In the genomic region with DNA sequence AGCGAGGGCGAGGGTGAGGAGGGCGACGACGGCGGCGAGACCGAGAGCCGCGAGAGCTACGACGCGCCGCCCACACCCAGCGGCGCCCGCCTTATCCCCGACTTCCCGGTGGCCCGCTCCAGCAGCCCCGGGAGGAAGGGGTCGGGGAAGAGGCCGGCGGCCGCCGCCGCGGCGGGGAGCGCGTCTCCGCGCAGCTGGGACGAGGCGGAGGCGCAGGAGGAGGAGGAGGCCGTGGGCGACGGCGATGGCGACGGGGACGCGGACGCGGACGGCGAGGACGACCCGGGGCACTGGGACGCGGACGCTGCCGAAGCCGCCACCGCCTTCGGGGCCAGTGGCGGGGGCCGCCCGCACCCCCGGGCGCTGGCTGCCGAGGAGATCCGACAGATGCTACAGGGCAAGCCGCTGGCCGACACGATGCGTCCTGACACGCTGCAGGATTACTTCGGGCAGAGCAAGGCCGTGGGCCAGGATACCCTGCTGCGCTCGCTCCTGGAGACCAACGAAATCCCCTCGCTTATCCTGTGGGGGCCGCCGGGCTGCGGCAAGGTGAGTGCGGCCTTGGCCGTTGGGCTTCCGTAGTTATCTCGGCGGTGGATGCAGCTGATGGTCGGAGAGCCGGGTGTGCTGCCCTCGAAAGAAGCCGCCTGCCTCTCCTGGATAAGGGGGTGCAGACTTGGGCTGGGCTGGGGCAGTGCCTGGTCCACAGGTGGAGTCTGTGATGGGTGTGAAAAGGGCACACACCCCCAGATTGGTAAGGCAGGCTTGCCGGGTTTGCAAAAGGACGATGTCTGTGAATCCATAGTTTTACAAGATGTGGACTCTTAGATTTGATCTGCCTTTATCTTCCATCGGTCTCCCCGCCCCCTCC, we compare ENCODE assay signal across 8 cellular contexts. TPM values are rescaled to one million over a fixed set of nuclear protein-coding genes. Genes with fewer than 3 reads are reported as not detected.
DNase-seq lines count a peak whose midpoint lies in the region; ATAC-seq and TF ChIP-seq lines count a peak whose summit lies in the region.

No MANE protein-coding gene starts in this region.

- no peaks in the 10 kb centered on the region for H3K27me3 ChIP-seq in sigmoid colon

- POLR2A ChIA-PET in activated naive CD8-positive, alpha-beta T cell treated with anti-CD3 and anti-CD28 coated beads, Interleukin-2, amount 10 ng/mL, durations not matched to agents 7 days and 5 days (lab: Charles Lee): interaction anchor here (0.7 to 5.1 kb wide), 11 partner anchors 9 to 533 kb away, joined by 3 to 27 read pairs (median 6); a partner anchor contains a TSS

- peak overlapping the region; percentile 94 for H3K4me3 Mint-ChIP-seq in activated naive CD8-positive, alpha-beta T cell treated with anti-CD3 and anti-CD28 coated beads, Interleukin-2, amount 10 ng/mL, durations not matched to agents 7 days and 5 days

- H3K4me1 Mint-ChIP-seq in activated naive CD8-positive, alpha-beta T cell treated with anti-CD3 and anti-CD28 coated beads, Interleukin-2, amount 10 ng/mL, durations not matched to agents 7 days and 5 days: peaks cover 40% of the 10 kb centered on the region

- H3K36me3 ChIP-seq in sigmoid colon: peaks cover 0 to 7% (median 2%) of the 10 kb centered on the region in 4 donors

- H3K27me3 Mint-ChIP-seq in activated naive CD8-positive, alpha-beta T cell treated with anti-CD3 and anti-CD28 coated beads, Interleukin-2, amount 10 ng/mL, durations not matched to agents 7 days and 5 days: no peaks in the 10 kb centered on the region

- 0% methylated on average over 91 of the region's 91 CpGs for WGBS in sigmoid colon, 2 donors

- H3K9me3 ChIP-seq in sigmoid colon: no peaks in the 10 kb centered on the region

- TF ChIP-seq CTCF in GM13977 (IDR thresholded peaks at IDR 0.05; ENCODE audit: extremely low read depth, insufficient read depth, missing control alignments) (no peak), sigmoid colon (IDR thresholded peaks at IDR 0.05) (no peak)

- H3K9me3 Mint-ChIP-seq in activated naive CD8-positive, alpha-beta T cell treated with anti-CD3 and anti-CD28 coated beads, Interleukin-2, amount 10 ng/mL, durations not matched to agents 7 days and 5 days: peaks cover 2% of the 10 kb centered on the region

- ATAC-seq in HG02870 (IDR thresholded peaks at IDR 0.05; ENCODE audit: unreplicated experiment) (peak; percentile 11), left ventricle myocardium superior (peak; percentile 18)
- no peak for ATAC-seq in activated naive CD8-positive, alpha-beta T cell treated with anti-CD3 and anti-CD28 coated beads, Interleukin-2, amount 10 ng/mL, durations not matched to agents 7 days and 5 days (ENCODE audit: low read depth)

- H3K27ac ChIP-seq in sigmoid colon: peak overlapping the region; percentile 94 to 98 (median 96)

- intact Hi-C loops in left ventricle myocardium superior (cut with micrococcal nuclease): no loop called here
- intact Hi-C loops in sigmoid colon (cut with DNase I): loop anchor here (2.0 to 10.0 kb wide), 4 partner anchors 221 to 1259 kb away; a partner anchor contains a TSS

- H3K4me3 ChIP-seq in sigmoid colon: peak overlapping the region; percentile 61 to 96 (median 90)

- peak overlapping the region; percentile 88 for H3K27ac Mint-ChIP-seq in activated naive CD8-positive, alpha-beta T cell treated with anti-CD3 and anti-CD28 coated beads, Interleukin-2, amount 10 ng/mL, durations not matched to agents 7 days and 5 days

- DNase-seq in A172 (ENCODE audit: low spot score): peak; percentile 4
- DNase-seq in GM13977 (ENCODE audit: low spot score): peak; percentile 82
- DNase-seq in OCI-M1 (lab: John Stamatoyannopoulos, UW): peak; percentile 68
- DNase-seq in activated naive CD8-positive, alpha-beta T cell treated with anti-CD3 and anti-CD28 coated beads, Interleukin-2, amount 10 ng/mL, durations not matched to agents 7 days and 5 days: peak; percentile 74
- DNase-seq in left ventricle myocardium superior: peak; percentile 72
- peak; percentile 76 for DNase-seq in sigmoid colon
- no peak for DNase-seq in NCI-H1694 (lab: John Stamatoyannopoulos, UW)

- no peak for TF ChIP-seq EP300 in sigmoid colon (IDR thresholded peaks at IDR 0.05)

- peaks cover 0 to 55% (median 37%) of the 10 kb centered on the region in 4 donors for H3K4me1 ChIP-seq in sigmoid colon

- peaks cover 10% of the 10 kb centered on the region for H3K36me3 Mint-ChIP-seq in activated naive CD8-positive, alpha-beta T cell treated with anti-CD3 and anti-CD28 coated beads, Interleukin-2, amount 10 ng/mL, durations not matched to agents 7 days and 5 days

- in situ Hi-C loops in GM13977 (cut with MboI; ENCODE audit: low pct_unique_long_range_greater_than_20kb, low sequenced_read_pairs, unreplicated experiment): no loop called here

- TF ChIP-seq POLR2A in sigmoid colon (IDR thresholded peaks at IDR 0.05): no peak

RNA-seq across cellular contexts. Expression of a gene that starts 0.9 kb away (rescaled TPM):
- total RNA-seq in A172 (2014; rRNA removed; shearing (Covaris generic)): 85.9 and 90.5 TPM in 2 replicates
- 10 to 100 TPM; 45.4 to 46.7 TPM for total RNA-seq in activated naive CD8-positive, alpha-beta T cell treated with anti-CD3 and anti-CD28 coated beads, Interleukin-2, amount 10 ng/mL, durations not matched to agents 7 days and 5 days
- total RNA-seq in left ventricle myocardium superior (45.1 TPM), sigmoid colon (10 to 100 TPM; 41.0 to 56.6 (median 47.9) TPM)
- polyA plus RNA-seq in sigmoid colon: 10 to 100 TPM; 42.0 to 49.5 (median 47.3) TPM

RNA-seq across cellular contexts. Expression of a gene that starts 15.4 kb away (rescaled TPM):
- 0.12 and 0.24 TPM in 2 replicates for total RNA-seq in A172 (2014; rRNA removed; shearing (Covaris generic))
- total RNA-seq in activated naive CD8-positive, alpha-beta T cell treated with anti-CD3 and anti-CD28 coated beads, Interleukin-2, amount 10 ng/mL, durations not matched to agents 7 days and 5 days: under 1 TPM; 0.33 to 0.62 TPM
- 2.5 TPM for total RNA-seq in left ventricle myocardium superior
- 1 to 10 TPM in 1 of 4 donors, under 1 TPM in 3; 0.28 to 1.1 (median 0.34) TPM for total RNA-seq in sigmoid colon
- under 1 TPM in 2 of 3 donors, not detected in 1; under 0.01 to 0.31 TPM for polyA plus RNA-seq in sigmoid colon
